In genomic region chr1:56469640-56470371, GRCh38 we compare ENCODE assay signal across 13 cellular contexts.
DNase-seq lines count a peak whose midpoint lies in the region; ATAC-seq and TF ChIP-seq lines count a peak whose summit lies in the region.
"Had no signal": no experiment of that assay in that cellular context is flagged by ENCODE, and none has a peak within 500 bp of the region (broad histone marks: within the 10 kb centered on the region; RNA-seq: fewer than 3 reads in every experiment).

No MANE protein-coding gene starts in this region.

- peaks cover 28% of the 10 kb centered on the region for H3K4me1 ChIP-seq in PC-3 (ENCODE audit: insufficient read depth, low read length)
- H3K4me1 ChIP-seq: colonic mucosa had no signal

- intact Hi-C loops in PC-3 (cut with micrococcal nuclease) (loop anchor here (5.0 kb wide), 2 partner anchors 93 to 107 kb away; partner anchors contain the start of gene PLPP3), Calu3 (cut with micrococcal nuclease; ENCODE audit: unreplicated experiment) (loop anchor here (5.0 to 10.0 kb wide), 3 partner anchors 63 to 185 kb away; partner anchors contain the start of gene PLPP3)

- no peaks in the 10 kb centered on the region for H4K20me1 ChIP-seq in PC-3 (ENCODE audit: low read length)

- H3K36me3 Mint-ChIP-seq in Calu3 (ENCODE audit: insufficient read depth, unreplicated experiment): no peaks in the 10 kb centered on the region
- H3K36me3 Mint-ChIP-seq: activated naive CD4-positive, alpha-beta T cell treated with anti-CD3 and anti-CD28 coated beads, Interleukin-2, amount 10 ng/mL, durations not matched to agents 7 days and 5 days had no signal

- H3K79me2 ChIP-seq in PC-3 (ENCODE audit: low read length): no peaks in the 10 kb centered on the region

- no peak overlapping the region for H2AFZ ChIP-seq in PC-3 (ENCODE audit: low read length)

- no peaks in the 10 kb centered on the region for H3K9me3 ChIP-seq in PC-3 (ENCODE audit: low read length)
- H3K9me3 ChIP-seq: colonic mucosa had no signal

- no peak overlapping the region for H3K27ac ChIP-seq in PC-3 (ENCODE audit: low read length)
- H3K27ac ChIP-seq: C4-2B, colonic mucosa had no signal

- POLR2A ChIA-PET in PC-3 (lab: Charles Lee; ENCODE audit: unreplicated experiment): interaction anchor here (0.6 kb wide), 1 partner anchor 110 kb away, joined by 6 read pairs; the partner anchor contains the start of gene PLPP3

- H3K4me3 ChIP-seq in PC-3 (ENCODE audit: low read length): no peak overlapping the region
- H3K4me3 ChIP-seq: colonic mucosa had no signal

- no peak overlapping the region for H3K27ac Mint-ChIP-seq in Calu3 (ENCODE audit: unreplicated experiment)
- H3K27ac Mint-ChIP-seq: activated naive CD4-positive, alpha-beta T cell treated with anti-CD3 and anti-CD28 coated beads, Interleukin-2, amount 10 ng/mL, durations not matched to agents 7 days and 5 days had no signal

- no peak overlapping the region for H3K4me2 ChIP-seq in PC-3 (ENCODE audit: low read length)

- CTCF ChIA-PET in PC-3 (lab: Charles Lee): interaction anchor here (0.6 to 1.1 kb wide), 4 partner anchors 10 to 109 kb away, joined by 3 to 7 read pairs (median 4); partner anchors contain the start of gene PLPP3
- CTCF ChIA-PET in Calu3 (lab: Charles Lee): no interaction called here

- no peaks in the 10 kb centered on the region for H3K27me3 Mint-ChIP-seq in Calu3 (ENCODE audit: unreplicated experiment)
- H3K27me3 Mint-ChIP-seq: activated naive CD4-positive, alpha-beta T cell treated with anti-CD3 and anti-CD28 coated beads, Interleukin-2, amount 10 ng/mL, durations not matched to agents 7 days and 5 days had no signal

- H3K36me3 ChIP-seq in PC-3 (ENCODE audit: low read depth, low read length): no peaks in the 10 kb centered on the region
- H3K36me3 ChIP-seq: colonic mucosa had no signal

- no peaks in the 10 kb centered on the region for H3K9me2 ChIP-seq in PC-3 (replicated peaks; ENCODE audit: low read length)

- H3K9ac ChIP-seq in PC-3 (ENCODE audit: low read length): no peak overlapping the region

- BruUV-seq in PC-3 (replicated peaks; lab: Mats Ljungman, UMichigan) (no TSS peak), Calu3 (replicated peaks; lab: Mats Ljungman, UMichigan) (no TSS peak)

- ATAC-seq in PC-3 (peak; percentile 77), omental fat pad (ENCODE audit: low FRiP score) (peak; percentile 85), HG03342 (IDR thresholded peaks at IDR 0.05; ENCODE audit: unreplicated experiment) (no peak), GM21786 (IDR thresholded peaks at IDR 0.05; ENCODE audit: unreplicated experiment) (no peak)

- H3F3A ChIP-seq in PC-3 (ENCODE audit: low read length, unreplicated experiment): no peaks in the 10 kb centered on the region

- DNase-seq in GM03348 (ENCODE audit: low spot score) (peak; percentile 56), PC-3 (peak; percentile 58), fibroblast of peridontal ligament (ENCODE audit: extremely low read depth) (peak; percentile 72), omental fat pad (ENCODE audit: low spot score) (no peak), Calu3 (no peak), D341Med (ENCODE audit: low spot score) (no peak)
- DNase-seq: activated CD4-positive, alpha-beta T cell treated with anti-CD3 and anti-CD28 coated beads, Interleukin-2, amount 50 U/mL, for 48 hours; activated naive CD4-positive, alpha-beta T cell treated with anti-CD3 and anti-CD28 coated beads, Interleukin-2, amount 10 ng/mL, durations not matched to agents 7 days and 5 days; colonic mucosa; NCI-H69 had no signal

- H3K4me1 Mint-ChIP-seq in Calu3 (ENCODE audit: low read depth, unreplicated experiment): peaks cover 17% of the 10 kb centered on the region
- H3K4me1 Mint-ChIP-seq: activated naive CD4-positive, alpha-beta T cell treated with anti-CD3 and anti-CD28 coated beads, Interleukin-2, amount 10 ng/mL, durations not matched to agents 7 days and 5 days had no signal

- H3K4me3 Mint-ChIP-seq in Calu3 (ENCODE audit: low read depth, unreplicated experiment): no peak overlapping the region
- H3K4me3 Mint-ChIP-seq: activated naive CD4-positive, alpha-beta T cell treated with anti-CD3 and anti-CD28 coated beads, Interleukin-2, amount 10 ng/mL, durations not matched to agents 7 days and 5 days had no signal

- peaks cover 3% of the 10 kb centered on the region for H3K9me3 Mint-ChIP-seq in Calu3 (ENCODE audit: low read depth, unreplicated experiment)
- H3K9me3 Mint-ChIP-seq: activated naive CD4-positive, alpha-beta T cell treated with anti-CD3 and anti-CD28 coated beads, Interleukin-2, amount 10 ng/mL, durations not matched to agents 7 days and 5 days had no signal

- H3K27me3 ChIP-seq in PC-3 (ENCODE audit: low read length): no peaks in the 10 kb centered on the region
- H3K27me3 ChIP-seq: colonic mucosa had no signal

- TF ChIP-seq CTCF in PC-3 (conservative IDR thresholded peaks at IDR 0.05; ENCODE audit: low read depth, low read length) (no peak), omental fat pad (IDR thresholded peaks at IDR 0.05) (no peak), Calu3 (IDR thresholded peaks at IDR 0.05; ENCODE audit: unreplicated experiment) (no peak)

Comparison
In these comparisons a context has a peak if more than half of its experiments do, and no peak if none do; other contexts are left out.
1. DNase-seq: peak in GM03348 (single experiment), PC-3 (single experiment) and fibroblast of peridontal ligament (single experiment); none in omental fat pad (single experiment), Calu3 (single experiment) and D341Med (single experiment).
2. ATAC-seq: peak in PC-3 (single experiment) and omental fat pad (single experiment); none in HG03342 (single experiment) and GM21786 (single experiment).